Comparison of ENCODE assay signal across 1 cellular context in genomic region chr16:29961479-29962343, GRCh38.
TF ChIP-seq lines count a peak whose summit lies in the region.

Gene TMEM219 (plus strand): TSS chr16:29962079. CDS start chr16:29963144, 1,065 bp downstream.

TF ChIP-seq in K562, 482 proteins besides CTCF, POLR2A, EP300 and RAD21 (continued from another document and continues in another):
- no peak for TF ChIP-seq HMGXB4 (CRISPR knock-in tag; IDR thresholded peaks at IDR 0.05)
- no peak for TF ChIP-seq ZNF41 (CRISPR knock-in tag; conservative IDR thresholded peaks at IDR 0.05)
- no peak for TF ChIP-seq STAT5B (CRISPR knock-in tag; IDR thresholded peaks at IDR 0.05)
- no peak for TF ChIP-seq YBX1 (IDR thresholded peaks at IDR 0.05)
- no peak for TF ChIP-seq KDM4B (IDR thresholded peaks at IDR 0.05; ENCODE audit: borderline replicate concordance in 2 of 2, low read depth in 1 of 2)
- TF ChIP-seq KDM1A (IDR thresholded peaks at IDR 0.05) = no peak
- TF ChIP-seq ARID1B (IDR thresholded peaks at IDR 0.05) = no peak
- TF ChIP-seq CBFA2T3 (IDR thresholded peaks at IDR 0.05) = no peak
- peak; percentile 33; the same call in 1 of the 2 replicates for TF ChIP-seq ZBTB40 (IDR thresholded peaks at IDR 0.05)
- TF ChIP-seq ZBTB40 (CRISPR knock-in tag; IDR thresholded peaks at IDR 0.05) = no peak
- no peak for TF ChIP-seq ETV6 (IDR thresholded peaks at IDR 0.05; ENCODE audit: borderline replicate concordance in 1 of 2, low read depth in 2 of 2, low read length in 1 of 2)
- TF ChIP-seq ETV6 (CRISPR knock-in tag; IDR thresholded peaks at IDR 0.05; ENCODE audit: borderline replicate concordance) = no peak
- no peak for TF ChIP-seq SIRT6 (IDR thresholded peaks at IDR 0.05; ENCODE audit: low read depth, low read length)
- no peak for TF ChIP-seq ZNF318 (IDR thresholded peaks at IDR 0.05; ENCODE audit: borderline replicate concordance in 1 of 2, low read depth in 1 of 2)
- TF ChIP-seq ZNF212 (CRISPR knock-in tag; IDR thresholded peaks at IDR 0.05) = no peak
- no peak for TF ChIP-seq ETS2 (tag; IDR thresholded peaks at IDR 0.05; ENCODE audit: borderline replicate concordance, poor library complexity, severe bottlenecking)
- TF ChIP-seq RBM15 (IDR thresholded peaks at IDR 0.05; ENCODE audit: insufficient read depth, low read length) = no peak
- TF ChIP-seq SNRNP70 (optimal IDR thresholded peaks at IDR 0.05; ENCODE audit: low read depth, low read length) = no peak
- no peak for TF ChIP-seq NKRF (IDR thresholded peaks at IDR 0.05; ENCODE audit: borderline replicate concordance)
- TF ChIP-seq RBM39 (optimal IDR thresholded peaks at IDR 0.05; ENCODE audit: low read depth, low read length) = no peak
- no peak for TF ChIP-seq ZBTB34 (CRISPR knock-in tag; IDR thresholded peaks at IDR 0.05)
- peak; percentile 59 for TF ChIP-seq ASH1L (IDR thresholded peaks at IDR 0.05; ENCODE audit: borderline replicate concordance, low read depth, partially characterized antibody)
- TF ChIP-seq CEBPG (CRISPR knock-in tag; IDR thresholded peaks at IDR 0.05) = no peak
- no peak for TF ChIP-seq CEBPG (tag; conservative IDR thresholded peaks at IDR 0.05 in 1 of 2, IDR thresholded peaks at IDR 0.05 in 1 of 2)
- no peak for TF ChIP-seq THRB (CRISPR knock-in tag; conservative IDR thresholded peaks at IDR 0.05)
- no peak for TF ChIP-seq ZNF830 (CRISPR knock-in tag; IDR thresholded peaks at IDR 0.05)
- TF ChIP-seq CBX2 (IDR thresholded peaks at IDR 0.05; ENCODE audit: insufficient read depth, low read length, poor library complexity, severe bottlenecking) = no peak
- TF ChIP-seq MCM7 (IDR thresholded peaks at IDR 0.05) = no peak
- TF ChIP-seq ATF4 (CRISPR knock-in tag; IDR thresholded peaks at IDR 0.05) = no peak
- TF ChIP-seq ELK3 (CRISPR knock-in tag; IDR thresholded peaks at IDR 0.05) = no peak
